Comparison of ENCODE assay signal across 1 cellular context in genomic region chr7:79806161-79806734, GRCh38.
TF ChIP-seq lines count a peak whose summit lies in the region.

No MANE protein-coding gene starts in this region.

TF ChIP-seq in SK-N-SH treated with all-trans-retinoic acid at 6 μM for 48 hours, 23 proteins besides CTCF, POLR2A, EP300 and RAD21 (continued from another document):
- no peak for TF ChIP-seq CSRNP3 (CRISPR knock-in tag; IDR thresholded peaks at IDR 0.05)
TF ChIP-seq in SK-N-SH treated with all-trans-retinoic acid at 6 μM for 48 hours: peak in this region for 0.
